ENCODE assay signal across 23 cellular contexts in genomic region chr4:650461-650860, GRCh38. TPM values are rescaled to one million over a fixed set of nuclear protein-coding genes. Genes with fewer than 3 reads are reported as not detected.
"Had no signal": no experiment of that assay in that cellular context is flagged by ENCODE, and none has a peak within 500 bp of the region (broad histone marks: within the 10 kb centered on the region; RNA-seq: fewer than 3 reads in every experiment).

No MANE protein-coding gene starts in this region.

- ATAC-seq: activated CD8-positive, alpha-beta memory T cell treated with anti-CD3 and anti-CD28 coated beads, Interleukin-2, amount 10 ng/mL, durations not matched to agents 7 days and 5 days; activated T-helper 17 cell treated with anti-CD3 and anti-CD28 coated beads, Interleukin-2, amount 50 U/mL, for 72 hours; left colon; T-helper 17 cell had no signal

- H3K27ac Mint-ChIP-seq: activated CD4-positive, alpha-beta memory T cell treated with anti-CD3 and anti-CD28 coated beads for 36 hours; activated CD8-positive, alpha-beta memory T cell treated with anti-CD3 and anti-CD28 coated beads, Interleukin-2, amount 10 ng/mL, durations not matched to agents 7 days and 5 days; activated naive CD8-positive, alpha-beta T cell treated with anti-CD3 and anti-CD28 coated beads for 36 hours; activated T-helper 17 cell treated with anti-CD3 and anti-CD28 coated beads, Interleukin-2, amount 50 U/mL, for 72 hours; progenitor cell of endocrine pancreas; stimulated activated naive CD8-positive, alpha-beta T cell treated with anti-CD3 and anti-CD28 coated beads, Interleukin-15, Interleukin-2, amounts not matched to agents 100 ng/mL and 50 ng/mL, for 24 hours; T-helper 17 cell had no signal

- H3K36me3 Mint-ChIP-seq: activated CD4-positive, alpha-beta memory T cell treated with anti-CD3 and anti-CD28 coated beads for 36 hours; activated CD8-positive, alpha-beta memory T cell treated with anti-CD3 and anti-CD28 coated beads, Interleukin-2, amount 10 ng/mL, durations not matched to agents 7 days and 5 days; activated naive CD8-positive, alpha-beta T cell treated with anti-CD3 and anti-CD28 coated beads for 36 hours had no signal

- H3K36me3 ChIP-seq: esophagus squamous epithelium, right atrium auricular region, suprapubic skin, vagina had no signal

- H3K9me3 Mint-ChIP-seq: activated CD4-positive, alpha-beta memory T cell treated with anti-CD3 and anti-CD28 coated beads for 36 hours; activated naive CD8-positive, alpha-beta T cell treated with anti-CD3 and anti-CD28 coated beads for 36 hours; activated T-helper 17 cell treated with anti-CD3 and anti-CD28 coated beads, Interleukin-2, amount 50 U/mL, for 72 hours; stimulated activated naive CD8-positive, alpha-beta T cell treated with anti-CD3 and anti-CD28 coated beads, Interleukin-15, Interleukin-2, amounts not matched to agents 100 ng/mL and 50 ng/mL, for 24 hours had no signal

- H3K4me3 Mint-ChIP-seq: activated CD4-positive, alpha-beta memory T cell treated with anti-CD3 and anti-CD28 coated beads for 36 hours; activated CD8-positive, alpha-beta memory T cell treated with anti-CD3 and anti-CD28 coated beads, Interleukin-2, amount 10 ng/mL, durations not matched to agents 7 days and 5 days; activated naive CD8-positive, alpha-beta T cell treated with anti-CD3 and anti-CD28 coated beads for 36 hours; activated T-helper 17 cell treated with anti-CD3 and anti-CD28 coated beads, Interleukin-2, amount 50 U/mL, for 72 hours; stimulated activated naive CD8-positive, alpha-beta T cell treated with anti-CD3 and anti-CD28 coated beads, Interleukin-15, Interleukin-2, amounts not matched to agents 100 ng/mL and 50 ng/mL, for 24 hours; T-helper 17 cell had no signal

- H3K9me3 ChIP-seq: esophagus squamous epithelium, right atrium auricular region, suprapubic skin, vagina had no signal

- DNase-seq: activated CD4-positive, alpha-beta memory T cell treated with anti-CD3 and anti-CD28 coated beads for 36 hours; activated CD8-positive, alpha-beta memory T cell treated with anti-CD3 and anti-CD28 coated beads, Interleukin-2, amount 10 ng/mL, durations not matched to agents 7 days and 5 days; activated naive CD4-positive, alpha-beta T cell; activated naive CD8-positive, alpha-beta T cell treated with anti-CD3 and anti-CD28 coated beads for 36 hours; amniotic stem cell; central memory CD4-positive, alpha-beta T cell; cortex of kidney; effector CD4-positive, alpha-beta T cell; esophagus squamous epithelium; left colon; stimulated activated CD4-positive, alpha-beta T cell treated with anti-CD3 and anti-CD28 coated beads, Interleukin-15, amount 100 ng/mL, for 24 hours; stimulated activated CD4-positive, alpha-beta T cell treated with anti-CD3 and anti-CD28 coated beads, Interleukin-2, amount 100 ng/mL, for 48 hours; T-helper 17 cell; trophoblast cell had no signal

- H3K27ac ChIP-seq: esophagus squamous epithelium, right atrium auricular region, skin epidermis, suprapubic skin, vagina had no signal

- H3K27me3 ChIP-seq: right atrium auricular region had no signal

- H3K4me1 Mint-ChIP-seq: activated CD8-positive, alpha-beta memory T cell treated with anti-CD3 and anti-CD28 coated beads, Interleukin-2, amount 10 ng/mL, durations not matched to agents 7 days and 5 days; activated T-helper 17 cell treated with anti-CD3 and anti-CD28 coated beads, Interleukin-2, amount 50 U/mL, for 72 hours had no signal

- H3K4me1 ChIP-seq: right atrium auricular region had no signal

- H3K4me3 ChIP-seq: esophagus squamous epithelium, skin epidermis, suprapubic skin, vagina had no signal

RNA-seq across cellular contexts. Expression of gene SLC49A3, which starts 38.5 kb away (rescaled TPM):
- total RNA-seq: myocyte had no signal
- polyA plus RNA-seq: neural cell had no signal
